Comparison of ENCODE assay signal across 23 cellular contexts in the genomic region with DNA sequence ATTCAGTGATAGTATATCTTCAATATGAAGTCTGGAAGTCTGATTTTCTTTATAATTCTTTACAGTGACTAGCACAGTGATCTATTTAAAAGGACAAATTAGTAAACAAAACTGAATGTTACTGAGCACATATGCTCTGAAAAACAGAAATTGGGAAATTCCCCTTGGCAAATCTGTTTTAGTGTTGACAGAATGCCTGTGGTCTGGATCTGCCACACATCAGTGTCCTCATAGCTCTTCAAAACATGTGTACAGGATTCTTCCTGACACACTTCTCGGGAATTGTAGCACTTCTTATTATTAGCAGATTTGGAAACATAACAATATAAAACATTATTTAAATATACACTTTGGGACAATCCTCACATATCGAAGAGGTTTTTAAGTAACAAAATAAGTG.
DNase-seq lines count a peak whose midpoint lies in the region; ATAC-seq, FAIRE-seq and TF ChIP-seq lines count a peak whose summit lies in the region.
"Had no signal": no experiment of that assay in that cellular context is flagged by ENCODE, and none has a peak within 500 bp of the region (broad histone marks: within the 10 kb centered on the region; RNA-seq: fewer than 3 reads in every experiment).

No MANE protein-coding gene starts in this region.

- DNase-seq in AG20443 (ENCODE audit: low spot score) (peak; percentile 68), M059J (ENCODE audit: low read depth) (peak; percentile 51), fibroblast of lung (ENCODE audit: low read depth in 2 of 2) (peak; percentile 14 to 46), non-pigmented ciliary epithelial cell (ENCODE audit: low read depth) (peak; percentile 17), NCI-H1417 (lab: John Stamatoyannopoulos, UW) (no peak), frontal cortex (ENCODE audit: low spot score in 2 of 2) (no peak), pancreas (no peak)
- DNase-seq: ACHN; activated CD4-positive, CD25-positive, alpha-beta regulatory T cell treated with anti-CD3 and anti-CD28 coated beads, Interleukin-2, amount 50 U/mL, for 72 hours; activated naive CD4-positive, alpha-beta T cell treated with Interleukin-2 at 50 U/mL for 16 hours; activated T-cell treated with anti-CD3 and anti-CD28 coated beads, Interleukin-2, amount 50 U/mL, for 4 hours; aorta; CD8-positive, alpha-beta T cell; DMS153; H7; kidney; naive thymus-derived CD4-positive, alpha-beta T cell; NCI-H1417 treated with DMSO at 0.1 percent for 48 hours; NCI-H524 treated with DMSO at 0.1 percent for 48 hours; ovary; right lobe of liver; T1000 had no signal

- H3K4me3 ChIP-seq in fibroblast of lung (replicated peaks in 1 of 4; ENCODE audit: control extremely low read depth in 1 of 4, insufficient read depth in 1 of 4, low read depth in 3 of 4, low read length in 4 of 4) (no peak overlapping the region), pancreas (no peak overlapping the region)
- H3K4me3 ChIP-seq: ovary, right lobe of liver had no signal

- H2AFZ ChIP-seq in fibroblast of lung (ENCODE audit: low read length): no peak overlapping the region

- H3K36me3 ChIP-seq in fibroblast of lung (ENCODE audit: control insufficient read depth, insufficient read depth, low read length) (no peaks in the 10 kb centered on the region), pancreas (no peaks in the 10 kb centered on the region)
- H3K36me3 ChIP-seq: ovary, right lobe of liver had no signal

- no peak overlapping the region for H3K4me2 ChIP-seq in fibroblast of lung (ENCODE audit: extremely low read depth, insufficient read depth, low read length)

- H3K27ac ChIP-seq in fibroblast of lung (ENCODE audit: insufficient read depth, low read length) (no peak overlapping the region), pancreas (no peak overlapping the region)
- H3K27ac ChIP-seq: ovary, right lobe of liver had no signal

- no peaks in the 10 kb centered on the region for H3K27me3 ChIP-seq in fibroblast of lung (ENCODE audit: control insufficient read depth, insufficient read depth, low read length)
- no peaks in the 10 kb centered on the region for H3K27me3 ChIP-seq in pancreas
- H3K27me3 ChIP-seq: ovary, right lobe of liver had no signal

- TF ChIP-seq CTCF in fibroblast of lung (conservative IDR thresholded peaks at IDR 0.05 in 1 of 2, IDR thresholded peaks at IDR 0.05 in 1 of 2; ENCODE audit: low read depth in 1 of 2, low read length in 2 of 2) (no peak), pancreas (IDR thresholded peaks at IDR 0.05) (no peak)

- no peak overlapping the region for H3K9ac ChIP-seq in fibroblast of lung (ENCODE audit: insufficient read depth, low read length)

- no peak for FAIRE-seq in frontal cortex (lab: Jason Lieb, UNC)
- FAIRE-seq in pancreas (lab: Jason Lieb, UNC): no peak

- no peaks in the 10 kb centered on the region for H3K79me2 ChIP-seq in fibroblast of lung (ENCODE audit: control insufficient read depth, insufficient read depth, low read length)

- H4K20me1 ChIP-seq in fibroblast of lung (ENCODE audit: control insufficient read depth, extremely low read depth, insufficient read depth, low read length): no peaks in the 10 kb centered on the region

- H3K9me3 ChIP-seq in fibroblast of lung (ENCODE audit: control insufficient read depth, insufficient read depth, low read depth, low read length): no peaks in the 10 kb centered on the region
- no peaks in the 10 kb centered on the region for H3K9me3 ChIP-seq in pancreas
- H3K9me3 ChIP-seq: ovary, right lobe of liver had no signal

- WGBS in pancreas, 2 donors: 70 to 84% methylated on average over 2 of the region's 2 CpGs

- intact Hi-C loops in pancreas (cut with DNase I): no loop called here

- ATAC-seq in HG03439 (IDR thresholded peaks at IDR 0.05; ENCODE audit: unreplicated experiment) (no peak), pancreas (no peak)
- ATAC-seq: activated T-cell treated with anti-CD3 and anti-CD28 coated beads, Interleukin-2, amount 50 U/mL, for 4 hours; CD8-positive, alpha-beta T cell; naive thymus-derived CD4-positive, alpha-beta T cell; right lobe of liver had no signal

- H3K4me1 ChIP-seq in fibroblast of lung (ENCODE audit: control insufficient read depth, extremely low read depth, insufficient read depth, low read length) (no peaks in the 10 kb centered on the region), pancreas (no peaks in the 10 kb centered on the region)

Comparison
In these comparisons a context has a peak if more than half of its experiments do, and no peak if none do; other contexts are left out.
1. DNase-seq: peak in AG20443 (single experiment), M059J (single experiment), fibroblast of lung (2 of 2) and non-pigmented ciliary epithelial cell (single experiment); none in NCI-H1417 (0 of 3), frontal cortex (0 of 2) and pancreas (0 of 6).